20 cellular contexts compared by ENCODE assay signal in the genomic region with DNA sequence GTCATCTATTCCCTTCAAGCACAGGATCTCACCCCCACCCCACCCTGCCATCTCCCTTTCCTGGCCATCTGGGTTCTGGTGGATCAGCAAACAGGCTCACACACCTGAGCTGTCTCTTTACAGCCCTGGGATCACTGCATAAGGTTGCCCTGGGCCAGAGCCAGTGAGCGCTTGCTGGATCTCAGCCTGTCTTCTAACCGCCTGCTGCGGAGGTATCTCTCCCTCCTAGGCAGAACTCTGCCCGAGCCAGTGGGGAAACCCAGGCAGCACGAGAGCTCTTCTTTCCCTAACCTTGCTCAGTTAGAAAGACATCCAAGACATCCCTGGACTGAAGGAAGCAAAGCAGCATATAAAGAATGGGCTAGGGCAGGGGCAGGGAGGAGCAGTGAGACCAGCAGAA.
"Had no signal": no experiment of that assay in that cellular context is flagged by ENCODE, and none has a peak within 500 bp of the region (broad histone marks: within the 10 kb centered on the region; RNA-seq: fewer than 3 reads in every experiment).

No MANE protein-coding gene starts in this region.

- DNase-seq: activated CD8-positive, alpha-beta memory T cell treated with anti-CD3 and anti-CD28 coated beads for 24 hours; activated CD8-positive, alpha-beta memory T cell treated with anti-CD3 and anti-CD28 coated beads, Interleukin-2, amount 50 U/mL, for 4 hours; activated T-cell treated with anti-CD3 and anti-CD28 coated beads, Interleukin-2, amount 50 U/mL, for 24 hours; central memory CD4-positive, alpha-beta T cell; foreskin fibroblast; immature natural killer cell; kidney glomerular epithelial cell; left ventricle myocardium inferior; naive thymus-derived CD8-positive, alpha-beta T cell; stimulated activated CD4-positive, alpha-beta T cell treated with anti-CD3 and anti-CD28 coated beads, Interleukin-4, amount 100 ng/mL, for 4 hours; stimulated activated naive CD8-positive, alpha-beta T cell treated with anti-CD3 and anti-CD28 coated beads, Interleukin-15, Interleukin-2, amounts not matched to agents 100 U/mL and 50 U/mL, for 24 hours; T-cell had no signal

- H3K27ac ChIP-seq: coronary artery, hepatocyte, left ventricle myocardium inferior, prostate gland had no signal

- H3K4me3 ChIP-seq: coronary artery, hepatocyte, left ventricle myocardium inferior, prostate gland had no signal

- ATAC-seq: naive thymus-derived CD8-positive, alpha-beta T cell; T-cell had no signal

- H3K4me3 Mint-ChIP-seq: activated T-cell treated with anti-CD3 and anti-CD28 coated beads, Interleukin-2, amount 50 U/mL, for 24 hours; activated T-helper 17 cell treated with anti-CD3 and anti-CD28 coated beads, Interleukin-2, amount 50 U/mL, for 72 hours; immature natural killer cell; mesothelial cell of epicardium; naive thymus-derived CD8-positive, alpha-beta T cell; T-cell; T-helper 2 cell treated with Interferon-gamma antibody and Interleukin-4, amounts not matched to agents 5 μg/mL and 100 μg/mL, for 36 hours had no signal

- H3K9me3 ChIP-seq: left ventricle myocardium inferior, prostate gland had no signal

- H3K4me2 ChIP-seq: hepatocyte had no signal

- H3K4me1 Mint-ChIP-seq: activated T-helper 17 cell treated with anti-CD3 and anti-CD28 coated beads, Interleukin-2, amount 50 U/mL, for 72 hours had no signal

- H3K9me3 Mint-ChIP-seq: activated naive CD4-positive, alpha-beta T cell treated with anti-CD3 and anti-CD28 coated beads, Interleukin-2, amount 50 U/mL, for 72 hours; activated T-cell treated with anti-CD3 and anti-CD28 coated beads, Interleukin-2, amount 50 U/mL, for 24 hours; activated T-helper 17 cell treated with anti-CD3 and anti-CD28 coated beads, Interleukin-2, amount 50 U/mL, for 72 hours; brain; immature natural killer cell; mesothelial cell of epicardium; naive thymus-derived CD8-positive, alpha-beta T cell; T-cell; T-helper 2 cell treated with Interferon-gamma antibody and Interleukin-4, amounts not matched to agents 5 μg/mL and 100 μg/mL, for 36 hours had no signal

- H3K27ac Mint-ChIP-seq: activated T-cell treated with anti-CD3 and anti-CD28 coated beads, Interleukin-2, amount 50 U/mL, for 24 hours; activated T-helper 17 cell treated with anti-CD3 and anti-CD28 coated beads, Interleukin-2, amount 50 U/mL, for 72 hours; immature natural killer cell; mesothelial cell of epicardium; T-cell; T-helper 2 cell treated with Interferon-gamma antibody and Interleukin-4, amounts not matched to agents 5 μg/mL and 100 μg/mL, for 36 hours had no signal

- H3K79me2 ChIP-seq: hepatocyte had no signal

- H3K36me3 ChIP-seq: prostate gland had no signal

- H2AFZ ChIP-seq: hepatocyte had no signal
